In genomic region chr12:49357099-49357678, GRCh38 we compare ENCODE assay signal across 10 cellular contexts. TPM values are rescaled to one million over a fixed set of nuclear protein-coding genes. Genes with fewer than 3 reads are reported as not detected.
A peak's percentile ranks its signal among the peaks of the same experiment; 100 is the strongest.
DNase-seq lines count a peak whose midpoint lies in the region; ATAC-seq, FAIRE-seq and TF ChIP-seq lines count a peak whose summit lies in the region.
"Had no signal": no experiment of that assay in that cellular context is flagged by ENCODE, and none has a peak within 500 bp of the region (broad histone marks: within the 10 kb centered on the region; RNA-seq: fewer than 3 reads in every experiment).

No MANE protein-coding gene starts in this region.

- DNase-seq in NOMO-1 treated with DMSO at 0.1 percent for 48 hours (lab: John Stamatoyannopoulos, UW; ENCODE audit: unreplicated experiment) (peak; percentile 22), NOMO-1 treated with dmso at 0.1 percent for 144 hours (lab: John Stamatoyannopoulos, UW; ENCODE audit: unreplicated experiment) (no peak), PC-9 (peak in 1 of 2 experiments; percentile 57), fibroblast of mammary gland (ENCODE audit: low read depth) (peak; percentile 80), transverse colon (no peak), H54 (ENCODE audit: insufficient read length, low spot score) (no peak), Right ventricle myocardium superior (no peak)
- DNase-seq in stimulated activated CD4-positive, alpha-beta T cell treated with anti-CD3 and anti-CD28 coated beads, Interleukin-1b, Interleukin-23, amount 100 ng/mL, for 48 hours, result no peak
- DNase-seq: NCI-H1048 had no signal

- no peaks in the 10 kb centered on the region for H3K79me2 ChIP-seq in PC-9 (ENCODE audit: low read depth)

- CTCF ChIA-PET in PC-9 (lab: Charles Lee), result interaction anchor here (0.6 to 3.1 kb wide), 10 partner anchors 11 to 223 kb away, joined by 3 to 51 read pairs (median 5); partner anchors contain the start of gene DNAJC22

- no peaks in the 10 kb centered on the region; the same call in 1 of the 2 replicates for H3F3A ChIP-seq in PC-9 (ENCODE audit: insufficient read depth, low read depth)

- ATAC-seq in Right ventricle myocardium superior (ENCODE audit: poor library complexity), result no peak

- FAIRE-seq in H54 (lab: Jason Lieb, UNC), result no peak
- FAIRE-seq: colon had no signal

- H3K36me3 ChIP-seq in PC-9 (ENCODE audit: low read depth) (no peaks in the 10 kb centered on the region), transverse colon (no peaks in the 10 kb centered on the region)

- H4K20me1 ChIP-seq in PC-9 (ENCODE audit: insufficient read depth), result no peaks in the 10 kb centered on the region

- H3K4me2 ChIP-seq in PC-9, result no peak overlapping the region

- peak; percentile 80 for TF ChIP-seq CTCF in PC-9 (conservative IDR thresholded peaks at IDR 0.05)
- peak; percentile 48 for TF ChIP-seq CTCF in fibroblast of mammary gland (conservative IDR thresholded peaks at IDR 0.05; ENCODE audit: control insufficient read depth, insufficient read depth, low read depth, low read length)
- TF ChIP-seq CTCF in transverse colon (IDR thresholded peaks at IDR 0.05), result peak; percentile 32 to 48 (median 37)

- no TSS peak for BruUV-seq in PC-9 (replicated peaks; lab: Mats Ljungman, UMichigan)

- WGBS in transverse colon (ENCODE audit: low coverage in 1 of 2), 2 donors, result 13 to 19% methylated on average over 3 of the region's 3 CpGs

- intact Hi-C loops in PC-9 (cut with micrococcal nuclease; ENCODE audit: unreplicated experiment), result loop anchor here (1.0 kb wide), 2 partner anchors 26 to 69 kb away; no protein-coding TSS in a partner anchor
- intact Hi-C loops in transverse colon (cut with DNase I; ENCODE audit: low total_unique reads), result loop anchor here (5.0 kb wide), 1 partner anchor 150 kb away; no protein-coding TSS in a partner anchor
- intact Hi-C loops in Right ventricle myocardium superior (cut with DNase I), result no loop called here

- no peak for TF ChIP-seq EP300 in transverse colon (IDR thresholded peaks at IDR 0.05; ENCODE audit: low read depth)

- H2AFZ ChIP-seq in PC-9, result no peak overlapping the region

- H3K9me3 ChIP-seq in PC-9 (ENCODE audit: insufficient read depth, low read depth) (no peaks in the 10 kb centered on the region), transverse colon (no peaks in the 10 kb centered on the region)

- TF ChIP-seq POLR2A in transverse colon (IDR thresholded peaks at IDR 0.05), result no peak
- no peak for TF ChIP-seq POLR2A in H54 (IDR thresholded peaks at IDR 0.05; ENCODE audit: low read depth, low read length)

- H3K27me3 ChIP-seq in PC-9 (ENCODE audit: insufficient read depth, low read depth), result no peaks in the 10 kb centered on the region
- H3K27me3 ChIP-seq in transverse colon, result peaks cover 6% of the 10 kb centered on the region

- POLR2A ChIA-PET in PC-9 (lab: Charles Lee; ENCODE audit: unreplicated experiment), result interaction anchor here (0.7 kb wide), 2 partner anchors 154 to 384 kb away, joined by 8 to 9 read pairs; no protein-coding TSS in a partner anchor

- H3K4me3 ChIP-seq in PC-9, result no peak overlapping the region
- H3K4me3 ChIP-seq in fibroblast of mammary gland (ENCODE audit: control insufficient read depth, low read depth, low read length), result no peak overlapping the region
- H3K4me3 ChIP-seq in transverse colon, result no peak overlapping the region

- no peaks in the 10 kb centered on the region for H3K9me2 ChIP-seq in PC-9 (ENCODE audit: insufficient read depth)

- in situ Hi-C loops in transverse colon (cut with MboI; ENCODE audit: low pct_ligation_motif_present in 1 of 4, low pct_unique_long_range_greater_than_20kb in 1 of 4, low sequenced_read_pairs in 3 of 4), result no loop called here

- H3K27ac ChIP-seq in PC-9, result no peak overlapping the region
- H3K27ac ChIP-seq in transverse colon, result no peak overlapping the region

- no peaks in the 10 kb centered on the region for H3K4me1 ChIP-seq in PC-9 (replicated peaks; ENCODE audit: insufficient read depth)
- peaks cover 0 to 17% (median 0%) of the 10 kb centered on the region in 4 donors for H3K4me1 ChIP-seq in transverse colon

RNA-seq across cellular contexts. Expression of gene SPATS2, which starts 10.1 kb away (rescaled TPM):
- total RNA-seq in PC-9 (2021) (65.1 and 84.3 TPM in 2 replicates), transverse colon (10 to 100 TPM; 10.5 to 39.3 (median 21.0) TPM), Right ventricle myocardium superior (7.0 TPM)

RNA-seq across cellular contexts. Expression of gene DNAJC22, which starts 10.5 kb away (rescaled TPM):
- total RNA-seq in PC-9 (2021), result 3.7 and 4.7 TPM in 2 replicates
- 10 to 100 TPM; 25.4 to 43.8 (median 39.2) TPM for total RNA-seq in transverse colon
- total RNA-seq in Right ventricle myocardium superior, result 0.16 TPM

RNA-seq across cellular contexts. Expression of gene C1QL4, which starts 20.2 kb away (rescaled TPM):
- total RNA-seq in PC-9 (2021) (0.18 and 0.22 TPM in 2 replicates), transverse colon (not detected), Right ventricle myocardium superior (not detected)

RNA-seq across cellular contexts. Expression of gene TROAP, which starts 34.1 kb away (rescaled TPM):
- total RNA-seq in PC-9 (2021), result 79.4 and 79.9 TPM in 2 replicates
- total RNA-seq in transverse colon, result 100 to 1,000 TPM in 1 of 4 donors, 1 to 10 TPM in 3; 1.1 to 100 (median 2.7) TPM
- 0.67 TPM for total RNA-seq in Right ventricle myocardium superior

Comparison
In these comparisons a context has a peak if more than half of its experiments do, and no peak if none do; other contexts are left out.
1. DNase-seq: peak in NOMO-1 treated with DMSO at 0.1 percent for 48 hours (single experiment) and fibroblast of mammary gland (single experiment); none in NOMO-1 treated with dmso at 0.1 percent for 144 hours (single experiment), transverse colon (single experiment), H54 (single experiment), stimulated activated CD4-positive, alpha-beta T cell treated with anti-CD3 and anti-CD28 coated beads, Interleukin-1b, Interleukin-23, amount 100 ng/mL, for 48 hours (single experiment) and Right ventricle myocardium superior (single experiment).
2. Peak in every context shown above with its lines, with median percentiles within 50 percentile points of each other: CTCF ChIP-seq.